10 cellular contexts compared by ENCODE assay signal in genomic region chr14:61145903-61146411, GRCh38.
DNase-seq lines count a peak whose midpoint lies in the region; ATAC-seq and TF ChIP-seq lines count a peak whose summit lies in the region.
"Had no signal": no experiment of that assay in that cellular context is flagged by ENCODE, and none has a peak within 500 bp of the region (broad histone marks: within the 10 kb centered on the region; RNA-seq: fewer than 3 reads in every experiment).

No MANE protein-coding gene starts in this region.

- H3K4me3 ChIP-seq in epithelial cell of esophagus (ENCODE audit: low read length): no peak overlapping the region
- H3K4me3 ChIP-seq in osteoblast (ENCODE audit: insufficient read depth, low read length): no peak overlapping the region

- H2AFZ ChIP-seq in osteoblast (ENCODE audit: low read length): peak overlapping the region; percentile 38

- ATAC-seq in HG03442 (IDR thresholded peaks at IDR 0.05; ENCODE audit: unreplicated experiment): no peak

- peaks cover 47% of the 10 kb centered on the region for H3K4me1 ChIP-seq in osteoblast (ENCODE audit: insufficient read depth, low read length)

- H3K9me3 ChIP-seq in osteoblast (ENCODE audit: low read depth, low read length): no peaks in the 10 kb centered on the region

- H4K20me1 ChIP-seq in osteoblast (ENCODE audit: insufficient read depth, low read length): no peaks in the 10 kb centered on the region

- no peaks in the 10 kb centered on the region for H3K27me3 ChIP-seq in osteoblast (ENCODE audit: insufficient read depth, low read length)

- H3K4me2 ChIP-seq in osteoblast (ENCODE audit: insufficient read depth, low read length): peak overlapping the region; percentile 37

- no peaks in the 10 kb centered on the region for H3K79me2 ChIP-seq in osteoblast (ENCODE audit: insufficient read depth, low read length)

- H3K27ac ChIP-seq in osteoblast (ENCODE audit: low read depth, low read length): peak overlapping the region; percentile 89

- no peak for TF ChIP-seq CTCF in epithelial cell of esophagus (IDR thresholded peaks at IDR 0.05; ENCODE audit: insufficient read depth, low read depth, low read length, missing control alignments)
- no peak for TF ChIP-seq CTCF in osteoblast (IDR thresholded peaks at IDR 0.05; ENCODE audit: extremely low read depth, low read depth, low read length)

- DNase-seq in AG20443 (ENCODE audit: low spot score): peak; percentile 76
- DNase-seq in NCI-H446 treated with DMSO at 0.1 percent for 48 hours (lab: John Stamatoyannopoulos, UW): peak; percentile 53
- DNase-seq in epithelial cell of esophagus (ENCODE audit: low read depth): peak; percentile 76
- DNase-seq in osteoblast (ENCODE audit: insufficient read length, low spot score, missing footprints): peak; percentile 66
- no peak for DNase-seq in activated effector memory CD4-positive, alpha-beta T cell treated with Interleukin-2 at 50 U/mL for 16 hours
- DNase-seq in DMS79 treated with DMSO at 0.1 percent for 48 hours (lab: John Stamatoyannopoulos, UW): no peak
- no peak for DNase-seq in NCI-H1930 (lab: John Stamatoyannopoulos, UW)
- DNase-seq: activated CD4-positive, alpha-beta T cell treated with anti-CD3 and anti-CD28 coated beads, Interleukin-2, amount 10 ng/mL, durations not matched to agents 7 days and 5 days; central memory CD4-positive, alpha-beta T cell had no signal

- no peaks in the 10 kb centered on the region for H3K36me3 ChIP-seq in osteoblast (ENCODE audit: insufficient read depth, low read length)

Comparison
In these comparisons a context has a peak if more than half of its experiments do, and no peak if none do; other contexts are left out.
1. DNase-seq: peak in AG20443 (single experiment), NCI-H446 treated with DMSO at 0.1 percent for 48 hours (single experiment), epithelial cell of esophagus (single experiment) and osteoblast (single experiment); none in activated effector memory CD4-positive, alpha-beta T cell treated with Interleukin-2 at 50 U/mL for 16 hours (single experiment), DMS79 treated with DMSO at 0.1 percent for 48 hours (single experiment) and NCI-H1930 (0 of 2).